In the genomic region with DNA sequence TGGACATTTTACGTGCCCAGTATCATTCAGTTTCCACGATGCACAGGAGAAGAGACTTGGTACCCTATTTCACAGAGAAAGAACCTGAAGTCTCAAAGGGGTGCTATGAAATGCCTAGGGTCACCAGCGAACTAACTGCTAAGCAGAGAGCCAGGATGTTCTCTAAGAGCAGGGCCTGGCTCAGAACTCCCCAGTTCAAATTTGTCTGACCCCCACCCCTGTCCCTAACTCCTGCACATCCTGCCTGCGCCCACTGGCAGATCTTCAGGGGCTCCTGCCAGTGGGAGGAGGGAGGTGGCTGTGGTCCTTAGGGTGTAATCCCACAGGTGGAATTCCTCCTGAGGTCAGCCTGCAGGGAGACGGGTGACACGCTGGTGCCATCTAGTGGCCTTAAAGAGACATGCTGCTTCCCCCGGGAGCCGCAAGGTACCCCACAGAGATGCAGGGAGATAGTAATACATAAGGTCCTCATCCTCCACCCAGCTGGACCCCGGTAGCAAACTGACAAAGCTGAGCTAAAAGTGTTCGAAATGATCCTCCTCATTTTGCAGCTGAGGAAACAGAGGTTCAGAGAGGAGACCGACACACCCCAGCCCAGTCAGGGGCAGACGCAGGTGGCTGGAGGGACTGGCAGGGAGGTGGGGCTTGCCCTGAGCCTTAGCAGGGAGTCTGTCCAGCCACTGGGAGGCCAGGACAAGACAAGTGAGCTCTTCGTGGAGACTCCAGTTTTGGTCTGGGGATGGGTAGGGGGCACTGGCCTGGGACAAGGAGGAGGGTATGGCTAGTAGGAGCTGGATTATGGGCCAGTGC, we compare ENCODE assay signal across 1 cellular context.
TF ChIP-seq lines count a peak whose summit lies in the region.

No MANE protein-coding gene starts in this region.

TF ChIP-seq in HCT116, 20 proteins besides CTCF, POLR2A, EP300 and RAD21 (continued from another document):
- TF ChIP-seq, protein P1, sequence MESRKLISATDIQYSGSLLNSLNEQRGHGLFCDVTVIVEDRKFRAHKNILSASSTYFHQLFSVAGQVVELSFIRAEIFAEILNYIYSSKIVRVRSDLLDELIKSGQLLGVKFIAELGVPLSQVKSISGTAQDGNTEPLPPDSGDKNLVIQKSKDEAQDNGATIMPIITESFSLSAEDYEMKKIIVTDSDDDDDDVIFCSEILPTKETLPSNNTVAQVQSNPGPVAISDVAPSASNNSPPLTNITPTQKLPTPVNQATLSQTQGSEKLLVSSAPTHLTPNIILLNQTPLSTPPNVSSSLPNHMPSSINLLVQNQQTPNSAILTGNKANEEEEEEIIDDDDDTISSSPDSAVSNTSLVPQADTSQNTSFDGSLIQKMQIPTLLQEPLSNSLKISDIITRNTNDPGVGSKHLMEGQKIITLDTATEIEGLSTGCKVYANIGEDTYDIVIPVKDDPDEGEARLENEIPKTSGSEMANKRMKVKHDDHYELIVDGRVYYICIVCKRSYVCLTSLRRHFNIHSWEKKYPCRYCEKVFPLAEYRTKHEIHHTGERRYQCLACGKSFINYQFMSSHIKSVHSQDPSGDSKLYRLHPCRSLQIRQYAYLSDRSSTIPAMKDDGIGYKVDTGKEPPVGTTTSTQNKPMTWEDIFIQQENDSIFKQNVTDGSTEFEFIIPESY (IDR thresholded peaks at IDR 0.05; ENCODE audit: extremely low read depth, insufficient replicate concordance, low read length) = no peak
- TF ChIP-seq EZH2phosphoT487 (IDR thresholded peaks at IDR 0.05; ENCODE audit: borderline replicate concordance) (no peak), SP1 (IDR thresholded peaks at IDR 0.05; ENCODE audit: low read depth) (no peak), JUND (IDR thresholded peaks at IDR 0.05) (no peak), ZNF274 (IDR thresholded peaks at IDR 0.05; ENCODE audit: low read depth, low read length) (no peak), YY1 (IDR thresholded peaks at IDR 0.05; ENCODE audit: extremely low read depth, insufficient replicate concordance, low read depth, low read length) (no peak)
- TF ChIP-seq, protein P2, sequence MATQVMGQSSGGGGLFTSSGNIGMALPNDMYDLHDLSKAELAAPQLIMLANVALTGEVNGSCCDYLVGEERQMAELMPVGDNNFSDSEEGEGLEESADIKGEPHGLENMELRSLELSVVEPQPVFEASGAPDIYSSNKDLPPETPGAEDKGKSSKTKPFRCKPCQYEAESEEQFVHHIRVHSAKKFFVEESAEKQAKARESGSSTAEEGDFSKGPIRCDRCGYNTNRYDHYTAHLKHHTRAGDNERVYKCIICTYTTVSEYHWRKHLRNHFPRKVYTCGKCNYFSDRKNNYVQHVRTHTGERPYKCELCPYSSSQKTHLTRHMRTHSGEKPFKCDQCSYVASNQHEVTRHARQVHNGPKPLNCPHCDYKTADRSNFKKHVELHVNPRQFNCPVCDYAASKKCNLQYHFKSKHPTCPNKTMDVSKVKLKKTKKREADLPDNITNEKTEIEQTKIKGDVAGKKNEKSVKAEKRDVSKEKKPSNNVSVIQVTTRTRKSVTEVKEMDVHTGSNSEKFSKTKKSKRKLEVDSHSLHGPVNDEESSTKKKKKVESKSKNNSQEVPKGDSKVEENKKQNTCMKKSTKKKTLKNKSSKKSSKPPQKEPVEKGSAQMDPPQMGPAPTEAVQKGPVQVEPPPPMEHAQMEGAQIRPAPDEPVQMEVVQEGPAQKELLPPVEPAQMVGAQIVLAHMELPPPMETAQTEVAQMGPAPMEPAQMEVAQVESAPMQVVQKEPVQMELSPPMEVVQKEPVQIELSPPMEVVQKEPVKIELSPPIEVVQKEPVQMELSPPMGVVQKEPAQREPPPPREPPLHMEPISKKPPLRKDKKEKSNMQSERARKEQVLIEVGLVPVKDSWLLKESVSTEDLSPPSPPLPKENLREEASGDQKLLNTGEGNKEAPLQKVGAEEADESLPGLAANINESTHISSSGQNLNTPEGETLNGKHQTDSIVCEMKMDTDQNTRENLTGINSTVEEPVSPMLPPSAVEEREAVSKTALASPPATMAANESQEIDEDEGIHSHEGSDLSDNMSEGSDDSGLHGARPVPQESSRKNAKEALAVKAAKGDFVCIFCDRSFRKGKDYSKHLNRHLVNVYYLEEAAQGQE (IDR thresholded peaks at IDR 0.05; ENCODE audit: low read depth) = no peak
